ENCODE assay signal across 25 cellular contexts in genomic region chr17:19537116-19537515, GRCh38. TPM values are rescaled to one million over a fixed set of nuclear protein-coding genes. Genes with fewer than 3 reads are reported as not detected.
DNase-seq lines count a peak whose midpoint lies in the region; ATAC-seq and TF ChIP-seq lines count a peak whose summit lies in the region.
"Had no signal": no experiment of that assay in that cellular context is flagged by ENCODE, and none has a peak within 500 bp of the region (broad histone marks: within the 10 kb centered on the region; RNA-seq: fewer than 3 reads in every experiment).

No MANE protein-coding gene starts in this region.

- H3K4me1 Mint-ChIP-seq in nephron progenitor cell: peaks cover 27% of the 10 kb centered on the region

- no peak overlapping the region for H3K4me3 Mint-ChIP-seq in nephron progenitor cell
- H3K4me3 Mint-ChIP-seq: CD8-positive, alpha-beta T cell had no signal

- no peaks in the 10 kb centered on the region for H3K9me3 Mint-ChIP-seq in nephron progenitor cell
- H3K9me3 Mint-ChIP-seq: CD8-positive, alpha-beta T cell had no signal

- intact Hi-C loops in cardiac septum (cut with DNase I) (no loop called here), left ventricle myocardium inferior (cut with micrococcal nuclease) (no loop called here), upper lobe of right lung (cut with DNase I) (no loop called here)

- no peak overlapping the region for H3K27ac ChIP-seq in left ventricle myocardium inferior (replicated peaks)
- H3K27ac ChIP-seq in upper lobe of right lung: no peak overlapping the region

- H3K4me3 ChIP-seq in left ventricle myocardium inferior: no peak overlapping the region
- no peak overlapping the region for H3K4me3 ChIP-seq in upper lobe of right lung
- H3K4me3 ChIP-seq: MG63 had no signal

- no peaks in the 10 kb centered on the region for H3K36me3 Mint-ChIP-seq in nephron progenitor cell (ENCODE audit: low read depth)
- H3K36me3 Mint-ChIP-seq: CD8-positive, alpha-beta T cell had no signal

- H3K27me3 Mint-ChIP-seq in nephron progenitor cell (ENCODE audit: low read depth, poor library complexity): peaks cover 49% of the 10 kb centered on the region

- DNase-seq in cardiac septum (ENCODE audit: low spot score) (peak; percentile 26), left ventricle myocardium inferior (no peak), islet precursor cell (peak; percentile 75), nephron progenitor cell (peak; percentile 15), upper lobe of right lung (peak; percentile 16), GM03348 (ENCODE audit: low spot score) (no peak), AG08395 (ENCODE audit: low spot score) (no peak)
- DNase-seq: 8988T; AML-193; C1 segment of cervical spinal cord; Calu3; CD8-positive, alpha-beta T cell; DMS153; MG63; NCI-H1417; NCI-H1694 treated with DMSO at 0.1 percent for 48 hours; NCI-H2081 treated with DMSO at 0.1 percent for 48 hours; NCI-H2227 treated with DMSO at 0.1 percent for 48 hours; NCI-H510A; NCI-H748 treated with DMSO at 0.1 percent for 48 hours; NK-92 treated with Interleukin-12 subunit alpha and Interleukin-12 subunit beta, amount 100 ng/mL, for 24 hours; SIG-M5 had no signal

- H3K4me1 ChIP-seq in left ventricle myocardium inferior (peaks cover 32% of the 10 kb centered on the region), upper lobe of right lung (peaks cover 11% of the 10 kb centered on the region)

- ATAC-seq in upper lobe of right lung (no peak), HG03039 (IDR thresholded peaks at IDR 0.05; ENCODE audit: unreplicated experiment) (no peak)
- ATAC-seq: CD8-positive, alpha-beta T cell; HCT116; Panc1 had no signal

- H3K9me3 ChIP-seq in left ventricle myocardium inferior (replicated peaks) (no peaks in the 10 kb centered on the region), upper lobe of right lung (no peaks in the 10 kb centered on the region)
- H3K9me3 ChIP-seq: MG63 had no signal

- no peaks in the 10 kb centered on the region for H3K36me3 ChIP-seq in left ventricle myocardium inferior
- no peaks in the 10 kb centered on the region for H3K36me3 ChIP-seq in upper lobe of right lung
- H3K36me3 ChIP-seq: MG63 had no signal

- H3K27me3 ChIP-seq in left ventricle myocardium inferior (ENCODE audit: low read depth) (peaks cover 41% of the 10 kb centered on the region), upper lobe of right lung (peaks cover 4% of the 10 kb centered on the region)
- H3K27me3 ChIP-seq: MG63 had no signal

- H3K27ac Mint-ChIP-seq in nephron progenitor cell: no peak overlapping the region
- H3K27ac Mint-ChIP-seq: CD8-positive, alpha-beta T cell had no signal

- TF ChIP-seq CTCF in left ventricle myocardium inferior (IDR thresholded peaks at IDR 0.05; ENCODE audit: borderline replicate concordance): no peak
- TF ChIP-seq CTCF in nephron progenitor cell (IDR thresholded peaks at IDR 0.05): no peak
- no peak for TF ChIP-seq CTCF in upper lobe of right lung (IDR thresholded peaks at IDR 0.05)

RNA-seq across cellular contexts. Expression of gene SLC47A1, which starts 3.5 kb away (rescaled TPM):
- total RNA-seq in cardiac septum: 11.8 TPM
- 12.9 TPM for total RNA-seq in left ventricle myocardium inferior
- 13.4 TPM for total RNA-seq in upper lobe of right lung
- total RNA-seq: Calu3; CD8-positive, alpha-beta T cell had no signal

Comparison
In these comparisons a context has a peak if more than half of its experiments do, and no peak if none do; other contexts are left out.
1. DNase-seq: peak in cardiac septum (single experiment), islet precursor cell (single experiment), nephron progenitor cell (single experiment) and upper lobe of right lung (single experiment); none in left ventricle myocardium inferior (single experiment), GM03348 (single experiment) and AG08395 (single experiment).